ENCODE assay signal across 8 cellular contexts in the genomic region with DNA sequence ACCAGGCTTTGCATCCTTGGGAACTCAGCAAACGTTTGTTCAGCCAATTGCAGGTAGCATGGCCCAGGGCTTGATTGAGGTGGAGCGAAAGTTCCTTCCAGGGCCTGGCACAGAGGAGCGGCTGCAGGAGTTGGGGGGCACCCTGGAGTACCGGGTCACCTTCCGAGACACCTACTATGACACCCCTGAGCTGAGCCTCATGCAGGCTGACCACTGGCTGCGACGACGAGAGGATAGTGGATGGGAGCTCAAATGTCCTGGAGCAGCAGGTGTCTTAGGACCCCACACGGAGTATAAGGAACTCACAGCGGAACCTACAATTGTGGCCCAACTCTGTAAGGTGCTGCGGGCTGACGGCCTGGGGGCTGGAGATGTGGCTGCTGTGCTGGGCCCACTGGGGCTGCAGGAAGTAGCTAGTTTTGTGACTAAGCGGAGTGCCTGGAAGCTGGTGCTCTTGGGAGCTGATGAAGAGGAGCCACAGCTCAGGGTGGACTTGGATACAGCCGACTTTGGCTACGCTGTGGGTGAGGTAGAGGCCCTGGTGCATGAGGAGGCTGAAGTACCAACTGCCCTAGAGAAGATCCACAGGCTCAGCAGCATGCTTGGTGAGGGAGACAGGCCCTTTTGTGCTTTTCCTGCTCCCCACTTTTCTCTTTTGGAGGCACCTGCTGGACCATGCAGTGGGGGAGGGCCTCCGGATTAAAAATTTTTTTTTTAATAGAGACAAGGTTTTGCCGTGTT. TPM values are rescaled to one million over a fixed set of nuclear protein-coding genes. Genes with fewer than 3 reads are reported as not detected.
DNase-seq lines count a peak whose midpoint lies in the region; ATAC-seq and TF ChIP-seq lines count a peak whose summit lies in the region.

No MANE protein-coding gene starts in this region.

- H3K9me3 Mint-ChIP-seq in CD14-positive monocyte (no peaks in the 10 kb centered on the region), naive B cell (no peaks in the 10 kb centered on the region)
- H3K9me3 Mint-ChIP-seq in central memory CD8-positive, alpha-beta T cell = no peaks in the 10 kb centered on the region

- H3K36me3 Mint-ChIP-seq in CD14-positive monocyte (peaks cover 32 to 41% of the 10 kb centered on the region in 2 donors), naive B cell (peaks cover 5 to 14% of the 10 kb centered on the region in 2 donors)
- peaks cover 19% of the 10 kb centered on the region for H3K36me3 Mint-ChIP-seq in central memory CD8-positive, alpha-beta T cell (ENCODE audit: insufficient read depth)

- no peak for TF ChIP-seq CTCF in CD14-positive monocyte (IDR thresholded peaks at IDR 0.05)
- no peak for TF ChIP-seq CTCF in GM10266 (IDR thresholded peaks at IDR 0.05; ENCODE audit: control insufficient read depth, insufficient read depth, low read depth, missing control alignments)

- peaks cover 23% of the 10 kb centered on the region for H3K4me1 Mint-ChIP-seq in CD14-positive monocyte
- peaks cover 43% of the 10 kb centered on the region for H3K4me1 Mint-ChIP-seq in central memory CD8-positive, alpha-beta T cell
- H3K4me1 Mint-ChIP-seq in naive B cell = peaks cover 49 to 58% (median 50%) of the 10 kb centered on the region in 3 donors

- DNase-seq in CD14-positive monocyte (ENCODE audit: low spot score) (no peak), LoVo (ENCODE audit: low spot score) (peak; percentile 11), naive B cell (no peak), H4 (ENCODE audit: low spot score) (no peak), GM10266 (ENCODE audit: extremely low spot score) (no peak), NCI-H748 treated with DMSO at 0.1 percent for 48 hours (lab: John Stamatoyannopoulos, UW) (no peak)
- DNase-seq in central memory CD8-positive, alpha-beta T cell (ENCODE audit: low spot score in 2 of 2) = no peak

- H3K27ac Mint-ChIP-seq in CD14-positive monocyte (peak overlapping the region; percentile 70 to 95 (median 91)), naive B cell (peak overlapping the region; percentile 67 to 98 (median 92))
- peak overlapping the region; percentile 91 for H3K27ac Mint-ChIP-seq in central memory CD8-positive, alpha-beta T cell (ENCODE audit: low read depth)

- peak overlapping the region; percentile 88 to 93 for H3K4me3 Mint-ChIP-seq in CD14-positive monocyte
- H3K4me3 Mint-ChIP-seq in central memory CD8-positive, alpha-beta T cell = peak overlapping the region; percentile 89
- peak overlapping the region; percentile 93 to 98 (median 96) for H3K4me3 Mint-ChIP-seq in naive B cell

- intact Hi-C loops in CD14-positive monocyte (cut with micrococcal nuclease) = no loop called here

- no peak for ATAC-seq in central memory CD8-positive, alpha-beta T cell (replicated peaks; ENCODE audit: extremely low read depth, poor library complexity, severe bottlenecking)
- ATAC-seq in naive B cell (ENCODE audit: low read depth in 2 of 2) (no peak), HG02981 (IDR thresholded peaks at IDR 0.05; ENCODE audit: unreplicated experiment) (no peak)

- peaks cover 0 to 1% (median 0%) of the 10 kb centered on the region in 3 donors for H3K27me3 Mint-ChIP-seq in CD14-positive monocyte (ENCODE audit: low read depth in 3 of 3)
- no peaks in the 10 kb centered on the region for H3K27me3 Mint-ChIP-seq in central memory CD8-positive, alpha-beta T cell
- no peaks in the 10 kb centered on the region for H3K27me3 Mint-ChIP-seq in naive B cell

RNA-seq across cellular contexts. Expression of a gene that starts 0.8 kb away (rescaled TPM):
- polyA plus RNA-seq in CD14-positive monocyte (10 to 100 TPM; 15.3 to 17.0 TPM), naive B cell (ENCODE audit: low read depth in 6 of 6) (10 to 100 TPM; 16.0 to 28.3 (median 21.7) TPM)
- 4.0 and 11.8 TPM in 2 replicates for total RNA-seq in H4 (2014; rRNA removed; shearing (Covaris generic))

RNA-seq across cellular contexts. Expression of a gene that starts 5.3 kb away (rescaled TPM):
- polyA plus RNA-seq in CD14-positive monocyte = under 1 TPM in 1 of 2 donors, not detected in 1; 0.07 TPM
- polyA plus RNA-seq in naive B cell (ENCODE audit: low read depth in 6 of 6) = under 1 TPM in 3 of 6 donors, not detected in 3; 0.03 to 0.38 (median 0.04) TPM
- 0.02 and 0.10 TPM in 2 replicates for total RNA-seq in H4 (2014; rRNA removed; shearing (Covaris generic))

RNA-seq across cellular contexts. Expression of a gene that starts 10.7 kb away (rescaled TPM):
- polyA plus RNA-seq in CD14-positive monocyte (10 to 100 TPM; 32.2 to 37.0 TPM), naive B cell (ENCODE audit: low read depth in 6 of 6) (100 to 1,000 TPM in 1 of 6 donors, 10 to 100 TPM in 5; 58.3 to 116 (median 80.4) TPM)
- 0.06 and 0.43 TPM in 2 replicates for total RNA-seq in H4 (2014; rRNA removed; shearing (Covaris generic))

RNA-seq across cellular contexts. Expression of a gene that starts 21.7 kb away (rescaled TPM):
- polyA plus RNA-seq in CD14-positive monocyte (1 to 10 TPM; 3.7 to 4.1 TPM), naive B cell (ENCODE audit: low read depth in 6 of 6) (1 to 10 TPM in 1 of 6 donors, under 1 TPM in 2, not detected in 3; 0.09 to 1.3 (median 0.17) TPM)
- not detected in 2 replicates for total RNA-seq in H4 (2014; rRNA removed; shearing (Covaris generic))
